In the genomic region with DNA sequence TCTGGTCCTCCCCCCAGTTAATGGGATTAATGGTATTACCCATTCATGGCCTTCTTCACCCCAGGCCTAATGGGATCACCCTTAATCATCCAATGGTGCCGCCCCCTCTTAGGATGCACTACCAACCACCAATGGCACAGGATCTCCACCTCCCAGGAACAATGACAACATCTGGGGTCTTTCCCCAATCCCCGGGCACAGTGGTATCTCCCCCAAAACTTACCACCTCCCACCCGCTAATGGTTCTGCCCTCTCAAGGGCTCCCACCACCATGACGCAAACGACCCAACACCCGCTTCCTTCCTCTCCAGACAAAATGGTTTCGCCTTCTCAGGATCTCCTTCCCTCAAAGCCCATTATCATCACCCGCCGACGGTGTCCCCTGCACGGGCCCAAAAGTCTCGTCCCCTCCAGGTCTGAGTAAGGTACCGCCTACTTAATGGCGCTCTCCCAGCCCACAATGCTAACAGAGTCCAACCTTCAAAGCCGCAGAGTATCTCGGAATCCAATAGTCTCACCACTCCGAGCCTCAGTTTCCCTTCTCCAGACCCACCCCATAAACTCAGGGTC, we compare ENCODE assay signal across 8 cellular contexts. TPM values are rescaled to one million over a fixed set of nuclear protein-coding genes. Genes with fewer than 3 reads are reported as not detected.
DNase-seq lines count a peak whose midpoint lies in the region; ATAC-seq, FAIRE-seq and TF ChIP-seq lines count a peak whose summit lies in the region.

No MANE protein-coding gene starts in this region.

- intact Hi-C loops in dendritic cell treated with granulocyte-macrophage colony-stimulating factor and Interleukin-4, amounts not matched to agents 40 ng/mL and 50 ng/mL, for 4 days (cut with micrococcal nuclease): loop anchor here (1.0 to 2.0 kb wide), 2 partner anchors 42 to 43 kb away; partner anchors contain the start of gene TFE3
- intact Hi-C loops in HepG2 (cut with micrococcal nuclease; ENCODE audit: unreplicated experiment): loop anchor here (1.0 kb wide), 1 partner anchor 43 kb away; no protein-coding TSS in a partner anchor

- no peak for TF ChIP-seq EP300 in HepG2 (IDR thresholded peaks at IDR 0.05; ENCODE audit: low read depth in 2 of 2, low read length in 2 of 2)
- TF ChIP-seq EP300 in HepG2 (CRISPR knock-in tag; IDR thresholded peaks at IDR 0.05; ENCODE audit: borderline replicate concordance): no peak

- ATAC-seq in HepG2: peak; percentile 59

- peak overlapping the region; percentile 81 for H3K4me2 ChIP-seq in HepG2 (ENCODE audit: low read depth, low read length)

- peak overlapping the region; percentile 93 for H3K27ac Mint-ChIP-seq in dendritic cell treated with granulocyte-macrophage colony-stimulating factor and Interleukin-4, amounts not matched to agents 40 ng/mL and 50 ng/mL, for 4 days

- TF ChIP-seq POLR2A in HepG2 (IDR thresholded peaks at IDR 0.05; ENCODE audit: insufficient read depth in 1 of 2, low read depth in 2 of 2, low read length in 2 of 2): no peak

- no peak for TF ChIP-seq RAD21 in HepG2 (CRISPR knock-in tag; IDR thresholded peaks at IDR 0.05)

- H3K4me3 Mint-ChIP-seq in dendritic cell treated with granulocyte-macrophage colony-stimulating factor and Interleukin-4, amounts not matched to agents 40 ng/mL and 50 ng/mL, for 4 days: peak overlapping the region; percentile 98

- no peaks in the 10 kb centered on the region for H3K27me3 ChIP-seq in HepG2 (ENCODE audit: control insufficient read depth in 1 of 2, insufficient read depth in 2 of 2, low read length in 2 of 2)

- CTCF ChIA-PET in HepG2 (lab: Yijun Ruan, JAX; ENCODE audit: low intra/inter-chr PET ratio, low total read pairs): no interaction called here

- no peaks in the 10 kb centered on the region for H3K27me3 Mint-ChIP-seq in dendritic cell treated with granulocyte-macrophage colony-stimulating factor and Interleukin-4, amounts not matched to agents 40 ng/mL and 50 ng/mL, for 4 days

- DNase-seq in GDM1 (lab: John Stamatoyannopoulos, UW) (peak; percentile 8), HCEC 1CT (peak; percentile 37), MV-4-11 (lab: John Stamatoyannopoulos, UW) (peak; percentile 31), HepG2 (ENCODE audit: low spot score) (peak; percentile 1), SKM-1 treated with dmso at 0.1 percent for 144 hours (lab: John Stamatoyannopoulos, UW; ENCODE audit: unreplicated experiment) (no peak)
- peak; percentile 38 for DNase-seq in activated CD4-positive, CD25-positive, alpha-beta regulatory T cell treated with anti-CD3 and anti-CD28 coated beads, Interleukin-2, amount 50 U/mL, for 72 hours
- peak in 2 of 3 experiments; percentile 10 to 31 for DNase-seq in stimulated activated CD4-positive, alpha-beta T cell treated with anti-CD3 and anti-CD28 coated beads, TNF-alpha, amount 100 ng/mL, for 24 hours (ENCODE audit: low read depth in 3 of 3)

- no peaks in the 10 kb centered on the region for H4K20me1 ChIP-seq in HepG2 (ENCODE audit: insufficient read depth, low read length)

- no peaks in the 10 kb centered on the region for H3K9me3 Mint-ChIP-seq in dendritic cell treated with granulocyte-macrophage colony-stimulating factor and Interleukin-4, amounts not matched to agents 40 ng/mL and 50 ng/mL, for 4 days

- TSS peak; percentile 51 for BruUV-seq in HepG2 (replicated peaks; lab: Mats Ljungman, UMichigan)

- H3K9me3 ChIP-seq in HepG2 (ENCODE audit: low read length): no peaks in the 10 kb centered on the region

- H3K36me3 Mint-ChIP-seq in dendritic cell treated with granulocyte-macrophage colony-stimulating factor and Interleukin-4, amounts not matched to agents 40 ng/mL and 50 ng/mL, for 4 days (ENCODE audit: low read depth): peaks cover 43% of the 10 kb centered on the region

- H3K79me2 ChIP-seq in HepG2 (ENCODE audit: insufficient read depth, low read length): peaks cover 7% of the 10 kb centered on the region

- no peak for TF ChIP-seq CTCF in HepG2 (CRISPR knock-in tag; IDR thresholded peaks at IDR 0.05)

- H2AFZ ChIP-seq in HepG2 (ENCODE audit: low read length): no peak overlapping the region

- FAIRE-seq in HepG2 (lab: Jason Lieb, UNC): no peak

- H3K27ac ChIP-seq in HepG2 (ENCODE audit: extremely low read length, insufficient read depth, low read length): peak overlapping the region; percentile 99

- H3K4me1 ChIP-seq in HepG2 (ENCODE audit: insufficient read depth, low read length): peaks cover 18% of the 10 kb centered on the region

- POLR2A ChIA-PET in HepG2 (lab: Yijun Ruan, JAX): interaction anchor here (0.8 to 1.8 kb wide), 11 partner anchors 14 to 325 kb away, joined by 3 to 12 read pairs (median 3); partner anchors contain the start of genes OTUD5, PQBP1, TFE3 and TIMM17B

- in situ Hi-C loops in HepG2 (cut with HindIII; ENCODE audit: extremely low pct_ligation_motif_present, low pct_unique_long_range_greater_than_20kb): no loop called here

- peak overlapping the region; percentile 64 to 86 (median 75) for H3K4me3 ChIP-seq in HepG2 (replicated peaks in 1 of 3; ENCODE audit: insufficient read depth in 1 of 3, low read depth in 2 of 3, low read length in 3 of 3)

- H3K4me1 Mint-ChIP-seq in dendritic cell treated with granulocyte-macrophage colony-stimulating factor and Interleukin-4, amounts not matched to agents 40 ng/mL and 50 ng/mL, for 4 days (ENCODE audit: low read depth): peaks cover 40% of the 10 kb centered on the region

- 3% methylated on average over 13 of the region's 17 CpGs for WGBS in HepG2 (ENCODE audit: low lambda C conversion rate)

- H3K36me3 ChIP-seq in HepG2 (replicated peaks in 1 of 2; ENCODE audit: control insufficient read depth in 1 of 2, insufficient read depth in 2 of 2, low read length in 2 of 2): peaks cover 1 to 13% of the 10 kb centered on the region in 2 experiments; a peak in 2 of 5 replicates

- H3K9ac ChIP-seq in HepG2 (ENCODE audit: insufficient read depth, low read depth, low read length): peak overlapping the region; percentile 97

RNA-seq across cellular contexts. Expression of gene GRIPAP1, which starts 0.5 kb away (rescaled TPM):
- 15.0 and 16.1 TPM in 2 replicates for total RNA-seq in HepG2 (2016; rRNA removed; fragmentation: Illumina TruSeq; extraction: Trizol)
- total RNA-seq in HepG2 (2016; cell fraction: cytosol; rRNA removed; fragmentation: Illumina TruSeq; extraction: Trizol; ENCODE audit: low read depth): 1.7 and 2.0 TPM in 2 replicates
- total RNA-seq in HepG2 (2016; cell fraction: insoluble cytoplasmic fraction; rRNA removed; fragmentation: Illumina TruSeq; extraction: Trizol): 14.6 and 16.4 TPM in 2 replicates
- 3.5 and 4.0 TPM in 2 replicates for total RNA-seq in HepG2 (2016; cell fraction: membrane; rRNA removed; fragmentation: Illumina TruSeq; extraction: Trizol)
- 12.0 and 14.5 TPM in 2 replicates for total RNA-seq in HepG2 (2016; cell fraction: nucleus; rRNA removed; fragmentation: Illumina TruSeq; extraction: Trizol)
- 22.6 and 24.7 TPM in 2 replicates for polyA plus RNA-seq in HepG2 (2011; rRNA removed)
- 12.3 and 13.1 TPM in 2 replicates for polyA plus RNA-seq in HepG2 (2011; cell fraction: cytosol; rRNA removed)
- polyA plus RNA-seq in HepG2 (2011; cell fraction: nucleus; rRNA removed): 95.2 and 107 TPM in 2 replicates
- 19.3 and 22.4 TPM in 2 replicates for polyA plus RNA-seq in HepG2 (2012)
- polyA plus RNA-seq in HepG2 (2016; cell fraction: cytosol; fragmentation: Illumina TruSeq; extraction: Trizol; ENCODE audit: low read depth): 0.53 and 0.80 TPM in 2 replicates
- polyA plus RNA-seq in HepG2 (2016; cell fraction: insoluble cytoplasmic fraction; fragmentation: Illumina TruSeq; extraction: Trizol; ENCODE audit: low read depth): 16.6 and 18.3 TPM in 2 replicates
- 1.8 and 1.9 TPM in 2 replicates for polyA plus RNA-seq in HepG2 (2016; cell fraction: membrane; fragmentation: Illumina TruSeq; extraction: Trizol; ENCODE audit: low read depth)
- 42.4 and 61.4 TPM in 2 replicates for polyA plus RNA-seq in HepG2 (2016; cell fraction: nucleus; fragmentation: Illumina TruSeq; extraction: Trizol; ENCODE audit: insufficient read depth, low read depth)
- 11.0 and 38.4 TPM in 2 replicates for polyA minus RNA-seq in HepG2 (2011; rRNA and poly(A)+ RNA removed; ENCODE audit: low replicate concordance)
- 5.4 and 5.6 TPM in 2 replicates for polyA minus RNA-seq in HepG2 (2011; cell fraction: cytosol; rRNA and poly(A)+ RNA removed)
- 19.6 and 21.1 TPM in 2 replicates for polyA minus RNA-seq in HepG2 (2011; cell fraction: nucleus; rRNA and poly(A)+ RNA removed)

RNA-seq across cellular contexts. Expression of gene KCND1, which starts 30.0 kb away (rescaled TPM):
- total RNA-seq in HepG2 (2016; rRNA removed; fragmentation: Illumina TruSeq; extraction: Trizol): 0.07 TPM in 1 of 2 replicates, not detected in the other
- total RNA-seq in HepG2 (2016; cell fraction: cytosol; rRNA removed; fragmentation: Illumina TruSeq; extraction: Trizol; ENCODE audit: low read depth): not detected in 2 replicates
- 0.04 TPM in 1 of 2 replicates, not detected in the other for total RNA-seq in HepG2 (2016; cell fraction: insoluble cytoplasmic fraction; rRNA removed; fragmentation: Illumina TruSeq; extraction: Trizol)
- total RNA-seq in HepG2 (2016; cell fraction: membrane; rRNA removed; fragmentation: Illumina TruSeq; extraction: Trizol): not detected in 2 replicates
- 0.09 TPM in 1 of 2 replicates, not detected in the other for total RNA-seq in HepG2 (2016; cell fraction: nucleus; rRNA removed; fragmentation: Illumina TruSeq; extraction: Trizol)
- 0.30 and 1.1 TPM in 2 replicates for polyA plus RNA-seq in HepG2 (2011; rRNA removed)
- 0.08 and 0.10 TPM in 2 replicates for polyA plus RNA-seq in HepG2 (2011; cell fraction: cytosol; rRNA removed)
- polyA plus RNA-seq in HepG2 (2011; cell fraction: nucleus; rRNA removed): 4.7 and 7.7 TPM in 2 replicates
- 0.68 and 1.8 TPM in 2 replicates for polyA plus RNA-seq in HepG2 (2012)
- 0.02 TPM in 1 of 2 replicates, not detected in the other for polyA plus RNA-seq in HepG2 (2016; cell fraction: cytosol; fragmentation: Illumina TruSeq; extraction: Trizol; ENCODE audit: low read depth)
- polyA plus RNA-seq in HepG2 (2016; cell fraction: insoluble cytoplasmic fraction; fragmentation: Illumina TruSeq; extraction: Trizol; ENCODE audit: low read depth): 0.04 TPM in 1 of 2 replicates, not detected in the other
- not detected in 2 replicates for polyA plus RNA-seq in HepG2 (2016; cell fraction: membrane; fragmentation: Illumina TruSeq; extraction: Trizol; ENCODE audit: low read depth)
- polyA plus RNA-seq in HepG2 (2016; cell fraction: nucleus; fragmentation: Illumina TruSeq; extraction: Trizol; ENCODE audit: insufficient read depth, low read depth): 0.56 and 0.63 TPM in 2 replicates
- polyA minus RNA-seq in HepG2 (2011; rRNA and poly(A)+ RNA removed; ENCODE audit: low replicate concordance): 0.40 and 0.68 TPM in 2 replicates
- not detected in 2 replicates for polyA minus RNA-seq in HepG2 (2011; cell fraction: cytosol; rRNA and poly(A)+ RNA removed)
- 0.52 and 0.87 TPM in 2 replicates for polyA minus RNA-seq in HepG2 (2011; cell fraction: nucleus; rRNA and poly(A)+ RNA removed)

RNA-seq across cellular contexts. Expression of gene TFE3, which starts 41.6 kb away (rescaled TPM):
- total RNA-seq in HepG2 (2016; rRNA removed; fragmentation: Illumina TruSeq; extraction: Trizol): 8.8 and 12.3 TPM in 2 replicates
- total RNA-seq in HepG2 (2016; cell fraction: cytosol; rRNA removed; fragmentation: Illumina TruSeq; extraction: Trizol; ENCODE audit: low read depth): 7.1 and 7.8 TPM in 2 replicates
- 7.3 and 11.4 TPM in 2 replicates for total RNA-seq in HepG2 (2016; cell fraction: insoluble cytoplasmic fraction; rRNA removed; fragmentation: Illumina TruSeq; extraction: Trizol)
- total RNA-seq in HepG2 (2016; cell fraction: membrane; rRNA removed; fragmentation: Illumina TruSeq; extraction: Trizol): 19.2 and 21.8 TPM in 2 replicates
- total RNA-seq in HepG2 (2016; cell fraction: nucleus; rRNA removed; fragmentation: Illumina TruSeq; extraction: Trizol): 7.7 and 10.3 TPM in 2 replicates
- 8.3 and 13.1 TPM in 2 replicates for polyA plus RNA-seq in HepG2 (2011; rRNA removed)
- 7.3 and 11.0 TPM in 2 replicates for polyA plus RNA-seq in HepG2 (2011; cell fraction: cytosol; rRNA removed)
- polyA plus RNA-seq in HepG2 (2011; cell fraction: nucleus; rRNA removed): 18.5 and 24.4 TPM in 2 replicates
- 13.3 and 22.4 TPM in 2 replicates for polyA plus RNA-seq in HepG2 (2012)
- 12.4 and 13.7 TPM in 2 replicates for polyA plus RNA-seq in HepG2 (2016; cell fraction: cytosol; fragmentation: Illumina TruSeq; extraction: Trizol; ENCODE audit: low read depth)
- 17.3 and 24.4 TPM in 2 replicates for polyA plus RNA-seq in HepG2 (2016; cell fraction: insoluble cytoplasmic fraction; fragmentation: Illumina TruSeq; extraction: Trizol; ENCODE audit: low read depth)
- 30.6 and 31.9 TPM in 2 replicates for polyA plus RNA-seq in HepG2 (2016; cell fraction: membrane; fragmentation: Illumina TruSeq; extraction: Trizol; ENCODE audit: low read depth)
- polyA plus RNA-seq in HepG2 (2016; cell fraction: nucleus; fragmentation: Illumina TruSeq; extraction: Trizol; ENCODE audit: insufficient read depth, low read depth): 31.0 and 32.9 TPM in 2 replicates
- 19.4 and 40.0 TPM in 2 replicates for polyA minus RNA-seq in HepG2 (2011; rRNA and poly(A)+ RNA removed; ENCODE audit: low replicate concordance)
- 13.7 and 14.2 TPM in 2 replicates for polyA minus RNA-seq in HepG2 (2011; cell fraction: cytosol; rRNA and poly(A)+ RNA removed)
- 12.0 and 14.9 TPM in 2 replicates for polyA minus RNA-seq in HepG2 (2011; cell fraction: nucleus; rRNA and poly(A)+ RNA removed)

RNA-seq across cellular contexts. Expression of gene OTUD5, which starts 44.2 kb away (rescaled TPM):
- 16.9 and 18.4 TPM in 2 replicates for total RNA-seq in HepG2 (2016; rRNA removed; fragmentation: Illumina TruSeq; extraction: Trizol)
- total RNA-seq in HepG2 (2016; cell fraction: cytosol; rRNA removed; fragmentation: Illumina TruSeq; extraction: Trizol; ENCODE audit: low read depth): 7.3 and 7.9 TPM in 2 replicates
- 15.3 and 18.1 TPM in 2 replicates for total RNA-seq in HepG2 (2016; cell fraction: insoluble cytoplasmic fraction; rRNA removed; fragmentation: Illumina TruSeq; extraction: Trizol)
- total RNA-seq in HepG2 (2016; cell fraction: membrane; rRNA removed; fragmentation: Illumina TruSeq; extraction: Trizol): 13.3 and 13.6 TPM in 2 replicates
- 11.1 and 13.9 TPM in 2 replicates for total RNA-seq in HepG2 (2016; cell fraction: nucleus; rRNA removed; fragmentation: Illumina TruSeq; extraction: Trizol)
- 42.2 and 44.8 TPM in 2 replicates for polyA plus RNA-seq in HepG2 (2011; rRNA removed)
- polyA plus RNA-seq in HepG2 (2011; cell fraction: cytosol; rRNA removed): 29.5 and 29.7 TPM in 2 replicates
- 74.0 and 78.6 TPM in 2 replicates for polyA plus RNA-seq in HepG2 (2011; cell fraction: nucleus; rRNA removed)
- 30.8 and 34.7 TPM in 2 replicates for polyA plus RNA-seq in HepG2 (2012)
- polyA plus RNA-seq in HepG2 (2016; cell fraction: cytosol; fragmentation: Illumina TruSeq; extraction: Trizol; ENCODE audit: low read depth): 14.5 and 15.7 TPM in 2 replicates
- 20.0 and 25.8 TPM in 2 replicates for polyA plus RNA-seq in HepG2 (2016; cell fraction: insoluble cytoplasmic fraction; fragmentation: Illumina TruSeq; extraction: Trizol; ENCODE audit: low read depth)
- 18.9 and 22.2 TPM in 2 replicates for polyA plus RNA-seq in HepG2 (2016; cell fraction: membrane; fragmentation: Illumina TruSeq; extraction: Trizol; ENCODE audit: low read depth)
- polyA plus RNA-seq in HepG2 (2016; cell fraction: nucleus; fragmentation: Illumina TruSeq; extraction: Trizol; ENCODE audit: insufficient read depth, low read depth): 32.8 and 33.6 TPM in 2 replicates
- polyA minus RNA-seq in HepG2 (2011; rRNA and poly(A)+ RNA removed; ENCODE audit: low replicate concordance): 40.8 and 110 TPM in 2 replicates
- polyA minus RNA-seq in HepG2 (2011; cell fraction: cytosol; rRNA and poly(A)+ RNA removed): 20.0 and 21.9 TPM in 2 replicates
- 14.8 and 17.9 TPM in 2 replicates for polyA minus RNA-seq in HepG2 (2011; cell fraction: nucleus; rRNA and poly(A)+ RNA removed)

RNA-seq across cellular contexts. Expression of gene CCDC120, which starts 57.2 kb away (rescaled TPM):
- total RNA-seq in HepG2 (2016; rRNA removed; fragmentation: Illumina TruSeq; extraction: Trizol): 0.89 and 1.3 TPM in 2 replicates
- total RNA-seq in HepG2 (2016; cell fraction: cytosol; rRNA removed; fragmentation: Illumina TruSeq; extraction: Trizol; ENCODE audit: low read depth): 0.30 and 0.44 TPM in 2 replicates
- total RNA-seq in HepG2 (2016; cell fraction: insoluble cytoplasmic fraction; rRNA removed; fragmentation: Illumina TruSeq; extraction: Trizol): 0.61 and 1.2 TPM in 2 replicates
- 0.83 and 0.90 TPM in 2 replicates for total RNA-seq in HepG2 (2016; cell fraction: membrane; rRNA removed; fragmentation: Illumina TruSeq; extraction: Trizol)
- total RNA-seq in HepG2 (2016; cell fraction: nucleus; rRNA removed; fragmentation: Illumina TruSeq; extraction: Trizol): 1.0 and 2.0 TPM in 2 replicates
- 3.2 and 3.7 TPM in 2 replicates for polyA plus RNA-seq in HepG2 (2011; rRNA removed)
- polyA plus RNA-seq in HepG2 (2011; cell fraction: cytosol; rRNA removed): 1.7 and 2.1 TPM in 2 replicates
- 11.3 and 13.0 TPM in 2 replicates for polyA plus RNA-seq in HepG2 (2011; cell fraction: nucleus; rRNA removed)
- 3.2 and 3.9 TPM in 2 replicates for polyA plus RNA-seq in HepG2 (2012)
- polyA plus RNA-seq in HepG2 (2016; cell fraction: cytosol; fragmentation: Illumina TruSeq; extraction: Trizol; ENCODE audit: low read depth): 0.15 and 0.16 TPM in 2 replicates
- 2.4 and 3.0 TPM in 2 replicates for polyA plus RNA-seq in HepG2 (2016; cell fraction: insoluble cytoplasmic fraction; fragmentation: Illumina TruSeq; extraction: Trizol; ENCODE audit: low read depth)
- polyA plus RNA-seq in HepG2 (2016; cell fraction: membrane; fragmentation: Illumina TruSeq; extraction: Trizol; ENCODE audit: low read depth): 0.78 and 1.0 TPM in 2 replicates
- polyA plus RNA-seq in HepG2 (2016; cell fraction: nucleus; fragmentation: Illumina TruSeq; extraction: Trizol; ENCODE audit: insufficient read depth, low read depth): 7.3 TPM in 2 replicates
- polyA minus RNA-seq in HepG2 (2011; rRNA and poly(A)+ RNA removed; ENCODE audit: low replicate concordance): 3.1 and 4.9 TPM in 2 replicates
- 1.3 and 1.4 TPM in 2 replicates for polyA minus RNA-seq in HepG2 (2011; cell fraction: cytosol; rRNA and poly(A)+ RNA removed)
- polyA minus RNA-seq in HepG2 (2011; cell fraction: nucleus; rRNA and poly(A)+ RNA removed): 2.8 and 4.2 TPM in 2 replicates
